Comparison of ENCODE assay signal across 26 cellular contexts in the genomic region with DNA sequence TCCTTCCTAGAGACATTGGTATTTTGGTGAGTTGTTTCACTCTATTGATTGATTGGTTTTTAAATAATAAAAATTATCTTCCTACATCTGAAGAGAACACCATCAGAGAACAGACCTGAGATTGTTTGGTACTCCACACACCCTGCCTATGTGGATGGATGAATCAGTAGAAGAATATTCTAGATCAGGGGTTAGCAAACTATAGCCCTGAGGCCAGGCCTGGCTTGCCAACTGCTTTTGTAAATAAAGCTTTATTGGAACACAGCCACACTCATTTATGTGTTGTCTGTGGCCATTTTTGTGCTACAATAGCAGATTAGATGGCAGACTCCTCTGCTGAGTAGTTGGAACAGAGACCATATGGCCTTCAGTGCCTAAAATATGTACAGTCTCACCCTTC.
"Had no signal": no experiment of that assay in that cellular context is flagged by ENCODE, and none has a peak within 500 bp of the region (broad histone marks: within the 10 kb centered on the region; RNA-seq: fewer than 3 reads in every experiment).

No MANE protein-coding gene starts in this region.

- H3K9me3 ChIP-seq: adrenal gland, body of pancreas, colonic mucosa had no signal

- H3K79me2 ChIP-seq: hepatocyte had no signal

- H3K36me3 ChIP-seq: adrenal gland, cardiac muscle cell, colonic mucosa, gastroesophageal sphincter, heart right ventricle had no signal

- ATAC-seq: activated CD4-positive, alpha-beta T cell treated with anti-CD3 and anti-CD28 coated beads for 36 hours; activated naive CD8-positive, alpha-beta T cell treated with anti-CD3 and anti-CD28 coated beads, Interleukin-2, amount 50 U/mL, for 24 hours; activated T-cell treated with anti-CD3 and anti-CD28 coated beads, Interleukin-2, amount 50 U/mL, for 4 hours; body of pancreas; esophagus mucosa; gastroesophageal sphincter; heart right ventricle had no signal

- H3K27ac ChIP-seq: adrenal gland, body of pancreas, cardiac muscle cell, colonic mucosa, gastroesophageal sphincter, hepatocyte had no signal

- H2AFZ ChIP-seq: hepatocyte had no signal

- H3K27me3 ChIP-seq: adrenal gland, body of pancreas, cardiac muscle cell, colonic mucosa, hepatocyte had no signal

- H3K4me1 ChIP-seq: adrenal gland, body of pancreas, colonic mucosa, gastroesophageal sphincter had no signal

- DNase-seq: activated CD4-positive, alpha-beta memory T cell treated with anti-CD3 and anti-CD28 coated beads, Interleukin-2, amount 10 ng/mL, durations not matched to agents 7 days and 5 days; activated CD4-positive, alpha-beta T cell treated with anti-CD3 and anti-CD28 coated beads for 36 hours; activated CD4-positive, alpha-beta T cell treated with anti-CD3 and anti-CD28 coated beads, Interleukin-2, amount 10 ng/mL, durations not matched to agents 7 days and 5 days; activated CD4-positive, alpha-beta T cell treated with anti-CD3 and anti-CD28 coated beads, Interleukin-2, amount 50 U/mL, for 4 hours; activated CD4-positive, CD25-positive, alpha-beta regulatory T cell; activated CD4-positive, CD25-positive, alpha-beta regulatory T cell treated with anti-CD3 and anti-CD28 coated beads, Interleukin-2, amount 50 U/mL, for 72 hours; activated effector memory CD4-positive, alpha-beta T cell treated with anti-CD3 and anti-CD28 coated beads, Interleukin-2, amount 50 U/mL, for 16 hours; activated naive CD4-positive, alpha-beta T cell treated with anti-CD3 and anti-CD28 coated beads for 36 hours; activated naive CD8-positive, alpha-beta T cell treated with anti-CD3 and anti-CD28 coated beads for 36 hours; activated naive CD8-positive, alpha-beta T cell treated with anti-CD3 and anti-CD28 coated beads, Interleukin-2, amount 50 U/mL, for 24 hours; activated T-cell treated with anti-CD3 and anti-CD28 coated beads, Interleukin-2, amount 50 U/mL, for 4 hours; adrenal gland; amygdala; aorta; body of pancreas; central memory CD4-positive, alpha-beta T cell; cerebellar nuclear complex; colonic mucosa; effector CD8-positive, alpha-beta T cell; foreskin fibroblast; heart right ventricle; T-helper 2 cell had no signal

- H3K4me3 ChIP-seq: adrenal gland, body of pancreas, cardiac muscle cell, colonic mucosa, gastroesophageal sphincter, heart right ventricle, hepatocyte had no signal

- H3K4me2 ChIP-seq: hepatocyte had no signal
